ENCODE assay signal across 6 cellular contexts in the genomic region with DNA sequence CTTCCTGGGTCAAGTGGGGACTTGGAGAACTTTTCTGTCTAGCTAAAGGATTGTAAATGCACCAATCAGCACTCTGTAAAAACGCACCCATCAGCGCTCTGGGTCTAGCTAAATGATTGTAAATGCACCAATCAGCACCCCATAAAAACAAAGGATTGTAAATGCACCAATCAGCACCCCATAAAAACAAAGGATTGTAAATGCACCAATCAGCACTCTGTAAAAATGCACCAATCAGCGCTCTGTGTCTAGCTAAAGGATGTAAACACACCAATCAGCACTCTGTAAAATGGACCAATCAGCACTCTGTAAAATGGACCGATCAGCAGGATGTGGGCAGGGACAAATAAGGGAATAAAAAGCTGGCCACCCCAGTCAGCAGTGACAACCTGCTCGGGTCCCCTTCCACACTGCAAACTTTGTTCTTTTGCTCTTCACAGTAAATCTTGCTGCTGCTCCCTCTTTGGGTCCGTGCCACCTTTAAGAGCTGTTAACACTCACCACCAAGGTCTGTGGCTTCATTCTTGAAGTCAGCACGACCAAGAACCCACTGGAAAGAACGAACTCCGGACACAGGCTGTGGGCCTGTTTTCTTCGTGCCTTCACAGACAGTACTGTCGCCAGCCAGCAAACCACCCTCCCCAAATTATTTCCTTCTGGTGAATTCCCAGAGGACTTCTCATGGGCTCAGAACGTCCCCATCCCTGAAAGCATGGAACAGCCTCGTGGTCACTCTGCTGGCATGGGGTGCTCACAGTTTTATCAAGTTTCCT. TPM values are rescaled to one million over a fixed set of nuclear protein-coding genes. Genes with fewer than 3 reads are reported as not detected.
"Had no signal": no experiment of that assay in that cellular context is flagged by ENCODE, and none has a peak within 500 bp of the region (broad histone marks: within the 10 kb centered on the region; RNA-seq: fewer than 3 reads in every experiment).

No MANE protein-coding gene starts in this region.

RNA-seq across cellular contexts. Expression of a gene that starts 8.9 kb away (rescaled TPM):
- total RNA-seq: activated B cell treated with CpG ODN at 0.5 μM for 24 hours, astrocyte, cerebellum, esophagus mucosa, heart left ventricle, osteocyte had no signal
- polyA plus RNA-seq: heart left ventricle had no signal
